ENCODE assay signal across 9 cellular contexts in genomic region chr7:12067156-12067831, GRCh38.
DNase-seq lines count a peak whose midpoint lies in the region; ATAC-seq and TF ChIP-seq lines count a peak whose summit lies in the region.
"Had no signal": no experiment of that assay in that cellular context is flagged by ENCODE, and none has a peak within 500 bp of the region (broad histone marks: within the 10 kb centered on the region; RNA-seq: fewer than 3 reads in every experiment).

No MANE protein-coding gene starts in this region.

- H3K27ac Mint-ChIP-seq in nephron progenitor cell: no peak overlapping the region

- H3K4me3 Mint-ChIP-seq in nephron progenitor cell: no peak overlapping the region
- H3K4me3 Mint-ChIP-seq: IgD-negative memory B cell had no signal

- TF ChIP-seq CTCF in epithelial cell of esophagus (IDR thresholded peaks at IDR 0.05; ENCODE audit: insufficient read depth, low read depth, low read length, missing control alignments) (peak; percentile 80), nephron progenitor cell (IDR thresholded peaks at IDR 0.05) (peak; percentile 67)

- peak; percentile 83 for ATAC-seq in GM18868 (IDR thresholded peaks at IDR 0.05; ENCODE audit: unreplicated experiment)
- peak; percentile 69 for ATAC-seq in HG03354 (IDR thresholded peaks at IDR 0.05; ENCODE audit: poor library complexity, severe bottlenecking, unreplicated experiment)

- no peaks in the 10 kb centered on the region for H3K4me1 Mint-ChIP-seq in nephron progenitor cell
- H3K4me1 Mint-ChIP-seq: IgD-negative memory B cell had no signal

- peaks cover 3% of the 10 kb centered on the region for H3K27me3 Mint-ChIP-seq in nephron progenitor cell (ENCODE audit: low read depth, poor library complexity)
- H3K27me3 Mint-ChIP-seq: IgD-negative memory B cell had no signal

- no peak overlapping the region for H3K4me3 ChIP-seq in epithelial cell of esophagus (ENCODE audit: low read length)

- no peaks in the 10 kb centered on the region for H3K36me3 Mint-ChIP-seq in nephron progenitor cell (ENCODE audit: low read depth)
- H3K36me3 Mint-ChIP-seq: IgD-negative memory B cell had no signal

- DNase-seq in AML-193 (lab: John Stamatoyannopoulos, UW): peak; percentile 41 to 43
- peak; percentile 55 for DNase-seq in NCI-H748 treated with DMSO at 0.1 percent for 48 hours (lab: John Stamatoyannopoulos, UW)
- DNase-seq in activated CD8-positive, alpha-beta memory T cell treated with anti-CD3 and anti-CD28 coated beads for 24 hours: peak; percentile 79
- peak; percentile 67 for DNase-seq in epithelial cell of esophagus (ENCODE audit: low read depth)
- peak; percentile 62 for DNase-seq in nephron progenitor cell
- DNase-seq in stromal cell of bone marrow (ENCODE audit: low read depth): peak; percentile 23

- no peaks in the 10 kb centered on the region for H3K9me3 Mint-ChIP-seq in nephron progenitor cell
- H3K9me3 Mint-ChIP-seq: IgD-negative memory B cell had no signal

Comparison
In these comparisons a context has a peak if more than half of its experiments do, and no peak if none do; other contexts are left out.
1. DNase-seq: peak in every context shown above with its lines; median percentile 79 in activated CD8-positive, alpha-beta memory T cell treated with anti-CD3 and anti-CD28 coated beads for 24 hours; 67 in epithelial cell of esophagus; 62 in nephron progenitor cell; 55 in NCI-H748 treated with DMSO at 0.1 percent for 48 hours; 42 in AML-193; 23 in stromal cell of bone marrow.